In the genomic region with DNA sequence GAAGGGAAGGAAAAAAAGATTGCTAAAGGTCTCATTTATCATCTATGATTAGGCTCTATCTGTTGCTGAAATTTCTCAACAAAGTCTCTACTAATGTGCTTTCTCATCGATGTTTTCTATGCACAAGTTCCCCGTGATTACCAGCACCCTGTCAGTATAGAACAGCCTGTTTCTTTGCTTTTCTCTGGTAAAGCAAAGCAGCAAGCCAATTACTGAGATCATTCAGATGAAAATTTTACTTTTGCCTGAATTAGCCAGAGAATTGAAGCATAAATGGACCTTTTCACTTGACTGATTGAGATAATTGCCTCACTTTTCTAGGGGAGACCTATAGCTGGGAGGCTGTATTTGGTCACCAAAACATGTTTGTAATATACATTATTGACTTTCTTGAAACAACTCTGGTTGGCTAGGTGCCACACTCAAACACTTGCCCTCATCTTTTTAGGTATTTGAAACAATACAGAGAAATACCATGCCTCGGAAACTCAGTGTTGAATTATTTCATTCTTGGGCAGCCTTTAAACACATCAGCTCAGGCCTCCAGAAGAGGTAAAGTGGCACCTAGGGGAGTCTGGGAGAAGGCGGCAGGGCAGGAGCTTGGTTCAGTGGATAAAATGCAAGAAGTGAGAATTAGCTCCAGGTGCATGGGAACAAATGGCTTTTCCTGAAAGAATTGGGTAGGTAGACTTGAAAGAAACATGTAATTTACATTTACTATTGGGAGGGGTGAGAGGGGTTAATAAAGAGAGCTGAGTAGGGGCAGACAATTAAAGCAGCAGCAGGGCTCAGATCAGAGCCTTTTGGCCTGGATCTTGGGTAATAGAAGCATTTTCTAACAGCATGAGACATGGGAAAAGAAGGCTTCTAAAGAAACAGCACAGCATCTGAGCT, we compare ENCODE assay signal across 11 cellular contexts.
DNase-seq lines count a peak whose midpoint lies in the region; ATAC-seq, FAIRE-seq and TF ChIP-seq lines count a peak whose summit lies in the region.
"Had no signal": no experiment of that assay in that cellular context is flagged by ENCODE, and none has a peak within 500 bp of the region (broad histone marks: within the 10 kb centered on the region; RNA-seq: fewer than 3 reads in every experiment).

No MANE protein-coding gene starts in this region.

- no peak overlapping the region for H2AK5ac ChIP-seq in H1 (ENCODE audit: low read depth, low read length)

- H4K8ac ChIP-seq in H1 (ENCODE audit: extremely low read depth, insufficient read depth, low read length), result no peak overlapping the region

- peak overlapping the region in 1 of 2 experiments; percentile 21; a peak in 3 of 4 replicates for H3K4me2 ChIP-seq in H1 (ENCODE audit: insufficient read depth in 1 of 2, low read depth in 2 of 2, low read length in 2 of 2)

- TF ChIP-seq CTCF in A673 (conservative IDR thresholded peaks at IDR 0.05; ENCODE audit: low read depth, low read length), result no peak
- no peak for TF ChIP-seq CTCF in H1 (IDR thresholded peaks at IDR 0.05; ENCODE audit: control extremely low read depth in 1 of 3, insufficient read depth in 1 of 3, low read depth in 1 of 3, low read length in 3 of 3)
- no peak for TF ChIP-seq CTCF in gastrocnemius medialis (IDR thresholded peaks at IDR 0.05 in 4 of 5, conservative IDR thresholded peaks at IDR 0.05 in 1 of 5)

- no peak overlapping the region for H2BK15ac ChIP-seq in H1 (ENCODE audit: low read length)

- in situ Hi-C loops in gastrocnemius medialis (cut with MboI; ENCODE audit: low sequenced_read_pairs in 4 of 4), result loop anchor here in 1 of 4 donors (25.0 kb wide), 1 partner anchor 286 kb away; no protein-coding TSS in a partner anchor

- H3K4me3 ChIP-seq in A673 (ENCODE audit: low read depth, low read length, poor library complexity, severe bottlenecking) (no peak overlapping the region), HUES64 (ENCODE audit: low read length) (no peak overlapping the region), H1 (ENCODE audit: extremely low read depth in 1 of 4, insufficient read depth in 2 of 4, low read depth in 3 of 4, low read length in 4 of 4) (no peak overlapping the region; a peak in 1 of 8 replicates), gastrocnemius medialis (no peak overlapping the region)
- H3K4me3 ChIP-seq: SJSA1, upper lobe of left lung had no signal

- H3K18ac ChIP-seq in H1 (ENCODE audit: extremely low read depth, low read length), result no peak overlapping the region

- H3K27me3 ChIP-seq in A673 (replicated peaks; ENCODE audit: insufficient read depth, low read depth, low read length, poor library complexity) (no peaks in the 10 kb centered on the region), HUES64 (ENCODE audit: insufficient read depth, low read length) (no peaks in the 10 kb centered on the region), H1 (replicated peaks in 1 of 4; ENCODE audit: control insufficient read depth in 3 of 4, extremely low read depth in 1 of 4, insufficient read depth in 3 of 4, low read length in 3 of 4) (no peaks in the 10 kb centered on the region), gastrocnemius medialis (no peaks in the 10 kb centered on the region)
- H3K27me3 ChIP-seq: SJSA1, upper lobe of left lung had no signal

- peak overlapping the region; percentile 6 for H3K27ac ChIP-seq in A673 (ENCODE audit: low read depth, low read length, poor library complexity, severe bottlenecking)
- H3K27ac ChIP-seq in HUES64 (ENCODE audit: low read depth, low read length), result peak overlapping the region; percentile 71
- H3K27ac ChIP-seq in H1 (ENCODE audit: low read depth, low read length), result no peak overlapping the region
- H3K27ac ChIP-seq in gastrocnemius medialis, result no peak overlapping the region
- H3K27ac ChIP-seq: SJSA1, upper lobe of left lung had no signal

- WGBS in HUES64, result 57% methylated on average over 4 of the region's 4 CpGs
- WGBS in H1 (ENCODE audit: extremely low coverage in 1 of 2, insufficient coverage in 1 of 2, insufficient read length in 1 of 2, insufficient replicate concordance in 2 of 2, low coverage in 1 of 2, low lambda C conversion rate in 2 of 2, missing lambda C conversion rate in 1 of 2), 2 experiments, result 71% methylated on average over 4 of the region's 4 CpGs; no CpG with 5 or more reads in 1 of the 2 experiments

- POLR2A ChIA-PET in A673 (lab: Charles Lee; ENCODE audit: low non-redundant PET), result no interaction called here
- POLR2A ChIA-PET in H1 (lab: Charles Lee; ENCODE audit: partially characterized antibody), result interaction anchor here (1.6 kb wide), 1 partner anchor 96 kb away, joined by 4 read pairs; a partner anchor contains a TSS
- POLR2A ChIA-PET in activated CD4-positive, alpha-beta memory T cell treated with anti-CD3 and anti-CD28 coated beads, Interleukin-2, amount 10 ng/mL, durations not matched to agents 7 days and 5 days (lab: Charles Lee), result no interaction called here
- POLR2A ChIA-PET in activated CD8-positive, alpha-beta T cell treated with anti-CD3 and anti-CD28 coated beads, Interleukin-2, amount 10 ng/mL, durations not matched to agents 7 days and 5 days (lab: Charles Lee), result interaction anchor here (0.5 kb wide), 1 partner anchor 1922 kb away, joined by 9 read pairs; no protein-coding TSS in a partner anchor

- H3K9ac ChIP-seq in HUES64 (ENCODE audit: low read depth, low read length), result 0 out of 2 replicates have a peak overlapping the region, but pooled peaks have one; percentile 13
- no peak overlapping the region for H3K9ac ChIP-seq in H1 (replicated peaks in 1 of 4; ENCODE audit: extremely low read depth in 1 of 4, low read depth in 3 of 4, low read length in 3 of 4)

- no peak for TF ChIP-seq EP300 in H1 (IDR thresholded peaks at IDR 0.05; ENCODE audit: borderline replicate concordance in 1 of 2, low read depth in 2 of 2, low read length in 2 of 2)

- no peaks in the 10 kb centered on the region for H3K79me2 ChIP-seq in H1 (ENCODE audit: control insufficient read depth in 1 of 2, insufficient read depth in 2 of 2, low read length in 2 of 2)

- no peak overlapping the region for H3K4me3 Mint-ChIP-seq in activated CD4-positive, alpha-beta memory T cell treated with anti-CD3 and anti-CD28 coated beads, Interleukin-2, amount 10 ng/mL, durations not matched to agents 7 days and 5 days
- no peak overlapping the region for H3K4me3 Mint-ChIP-seq in activated CD8-positive, alpha-beta T cell treated with anti-CD3 and anti-CD28 coated beads, Interleukin-2, amount 10 ng/mL, durations not matched to agents 7 days and 5 days
- H3K4me3 Mint-ChIP-seq: HFFc6 had no signal

- H3K14ac ChIP-seq in H1 (ENCODE audit: insufficient read length), result no peak overlapping the region

- no peaks in the 10 kb centered on the region for H3K9me3 ChIP-seq in A673 (ENCODE audit: low read depth, low read length, poor library complexity, severe bottlenecking)
- no peaks in the 10 kb centered on the region for H3K9me3 ChIP-seq in HUES64 (ENCODE audit: insufficient read depth, low read depth, low read length)
- H3K9me3 ChIP-seq in H1 (ENCODE audit: insufficient read depth in 2 of 2, low read depth in 1 of 2, low read length in 1 of 2), result no peaks in the 10 kb centered on the region
- no peaks in the 10 kb centered on the region for H3K9me3 ChIP-seq in gastrocnemius medialis
- H3K9me3 ChIP-seq: SJSA1, upper lobe of left lung had no signal

- CTCF ChIA-PET in A673 (lab: Charles Lee) (no interaction called here), H1 (lab: Charles Lee; ENCODE audit: partially characterized antibody) (interaction anchor here (0.5 to 1.3 kb wide), 19 partner anchors 18 to 570 kb away, joined by 3 to 10 read pairs (median 4); no protein-coding TSS in a partner anchor)
- CTCF ChIA-PET in activated CD4-positive, alpha-beta memory T cell treated with anti-CD3 and anti-CD28 coated beads, Interleukin-2, amount 10 ng/mL, durations not matched to agents 7 days and 5 days (lab: Charles Lee), result interaction anchor here (1.2 kb wide), 1 partner anchor 297 kb away, joined by 4 read pairs; no protein-coding TSS in a partner anchor
- CTCF ChIA-PET in activated CD8-positive, alpha-beta T cell treated with anti-CD3 and anti-CD28 coated beads, Interleukin-2, amount 10 ng/mL, durations not matched to agents 7 days and 5 days (lab: Charles Lee), result interaction anchor here (1.5 kb wide), 1 partner anchor 28 kb away, joined by 4 read pairs; no protein-coding TSS in a partner anchor

- peak overlapping the region; percentile 2; the same call in 1 of the 2 replicates for H2BK5ac ChIP-seq in H1 (ENCODE audit: low read depth, low read length)

- peak; percentile 17 for ATAC-seq in GM21447 (IDR thresholded peaks at IDR 0.05; ENCODE audit: unreplicated experiment)
- ATAC-seq in activated CD8-positive, alpha-beta T cell treated with anti-CD3 and anti-CD28 coated beads, Interleukin-2, amount 10 ng/mL, durations not matched to agents 7 days and 5 days, result no peak
- ATAC-seq in Right ventricle myocardium inferior, result no peak
- ATAC-seq in gastrocnemius medialis, result no peak

- peak overlapping the region; percentile 79 for H4K91ac ChIP-seq in H1 (replicated peaks; ENCODE audit: insufficient read length, low read length)

- H3K36me3 ChIP-seq in A673 (ENCODE audit: insufficient read depth, low read length, poor library complexity, severe bottlenecking) (no peaks in the 10 kb centered on the region), HUES64 (ENCODE audit: insufficient read depth, low read length) (no peaks in the 10 kb centered on the region), H1 (ENCODE audit: control insufficient read depth in 2 of 4, insufficient read depth in 4 of 4, low read length in 3 of 4) (no peaks in the 10 kb centered on the region), gastrocnemius medialis (no peaks in the 10 kb centered on the region)
- H3K36me3 ChIP-seq: SJSA1, upper lobe of left lung had no signal

- peak overlapping the region; percentile 16 for H4K5ac ChIP-seq in H1 (ENCODE audit: insufficient read length, low read depth, low read length)

- no peak overlapping the region for H3K4ac ChIP-seq in H1 (replicated peaks; ENCODE audit: insufficient read length, low read depth, low read length)

- peak overlapping the region; percentile 6; the same call in 1 of the 2 replicates for H2BK20ac ChIP-seq in H1 (ENCODE audit: low read length)

- no peaks in the 10 kb centered on the region for H3K23me2 ChIP-seq in H1 (ENCODE audit: low read depth, low read length)

- H4K20me1 ChIP-seq in H1 (replicated peaks in 1 of 2; ENCODE audit: control insufficient read depth in 1 of 2, insufficient read depth in 2 of 2, low read length in 2 of 2), result no peaks in the 10 kb centered on the region

- H3K9me3 Mint-ChIP-seq in activated CD4-positive, alpha-beta memory T cell treated with anti-CD3 and anti-CD28 coated beads, Interleukin-2, amount 10 ng/mL, durations not matched to agents 7 days and 5 days, result no peaks in the 10 kb centered on the region
- H3K9me3 Mint-ChIP-seq in activated CD8-positive, alpha-beta T cell treated with anti-CD3 and anti-CD28 coated beads, Interleukin-2, amount 10 ng/mL, durations not matched to agents 7 days and 5 days (ENCODE audit: insufficient read depth), result no peaks in the 10 kb centered on the region
- H3K9me3 Mint-ChIP-seq: HFFc6 had no signal

- peaks cover 23% of the 10 kb centered on the region for H3K4me1 ChIP-seq in A673 (ENCODE audit: insufficient read depth, low read length, poor library complexity, severe bottlenecking)
- peaks cover 45% of the 10 kb centered on the region for H3K4me1 ChIP-seq in HUES64 (ENCODE audit: insufficient read depth, low read length)
- peaks cover 0 to 14% (median 5%) of the 10 kb centered on the region in 4 experiments; a peak in 5 of 7 replicates for H3K4me1 ChIP-seq in H1 (replicated peaks in 1 of 4; ENCODE audit: control insufficient read depth in 3 of 4, insufficient read depth in 4 of 4, low read length in 3 of 4)
- H3K4me1 ChIP-seq in gastrocnemius medialis, result no peaks in the 10 kb centered on the region
- H3K4me1 ChIP-seq: SJSA1 had no signal

- H2AFZ ChIP-seq in H1 (ENCODE audit: low read length), result peak overlapping the region; percentile 44; the same call in 1 of the 2 replicates

- no peak overlapping the region for H3K56ac ChIP-seq in H1 (replicated peaks; ENCODE audit: insufficient read length, low read depth, low read length)

- no peak for TF ChIP-seq RAD21 in H1 (IDR thresholded peaks at IDR 0.05 in 1 of 2, conservative IDR thresholded peaks at IDR 0.05 in 1 of 2; ENCODE audit: low read depth in 2 of 2, low read length in 2 of 2)

- TF ChIP-seq POLR2A in H1 (IDR thresholded peaks at IDR 0.05; ENCODE audit: control extremely low read depth in 1 of 2, low read depth in 2 of 2, low read length in 2 of 2) (no peak), gastrocnemius medialis (IDR thresholded peaks at IDR 0.05) (no peak)

- FAIRE-seq in H1 (lab: Jason Lieb, UNC), result no peak

- H3K36me3 Mint-ChIP-seq in activated CD4-positive, alpha-beta memory T cell treated with anti-CD3 and anti-CD28 coated beads, Interleukin-2, amount 10 ng/mL, durations not matched to agents 7 days and 5 days (ENCODE audit: low read depth), result no peaks in the 10 kb centered on the region
- H3K36me3 Mint-ChIP-seq in activated CD8-positive, alpha-beta T cell treated with anti-CD3 and anti-CD28 coated beads, Interleukin-2, amount 10 ng/mL, durations not matched to agents 7 days and 5 days (ENCODE audit: low read depth), result no peaks in the 10 kb centered on the region

- no peaks in the 10 kb centered on the region for H3K4me1 Mint-ChIP-seq in activated CD4-positive, alpha-beta memory T cell treated with anti-CD3 and anti-CD28 coated beads, Interleukin-2, amount 10 ng/mL, durations not matched to agents 7 days and 5 days
- no peaks in the 10 kb centered on the region for H3K4me1 Mint-ChIP-seq in activated CD8-positive, alpha-beta T cell treated with anti-CD3 and anti-CD28 coated beads, Interleukin-2, amount 10 ng/mL, durations not matched to agents 7 days and 5 days (ENCODE audit: low read depth)

- peaks cover 19% of the 10 kb centered on the region for H3K27me3 Mint-ChIP-seq in activated CD4-positive, alpha-beta memory T cell treated with anti-CD3 and anti-CD28 coated beads, Interleukin-2, amount 10 ng/mL, durations not matched to agents 7 days and 5 days
- H3K27me3 Mint-ChIP-seq in activated CD8-positive, alpha-beta T cell treated with anti-CD3 and anti-CD28 coated beads, Interleukin-2, amount 10 ng/mL, durations not matched to agents 7 days and 5 days (ENCODE audit: low read depth), result peaks cover 8% of the 10 kb centered on the region

- intact Hi-C loops in A673 (cut with micrococcal nuclease; ENCODE audit: unreplicated experiment) (loop anchor here (1.0 to 5.0 kb wide), 3 partner anchors 126 to 461 kb away; a partner anchor contains a TSS), Right ventricle myocardium inferior (cut with DNase I) (loop anchor here (1.0 kb wide), 1 partner anchor 296 kb away; no protein-coding TSS in a partner anchor), gastrocnemius medialis (cut with DNase I; ENCODE audit: low total_unique reads) (no loop called here)

- DNase-seq in A673 (ENCODE audit: low spot score) (no peak), H1 (ENCODE audit: low read depth in 1 of 2, low spot score in 2 of 2) (no peak), Right ventricle myocardium inferior (ENCODE audit: missing footprints) (no peak), gastrocnemius medialis (no peak)
- no peak for DNase-seq in activated CD4-positive, alpha-beta memory T cell treated with anti-CD3 and anti-CD28 coated beads, Interleukin-2, amount 10 ng/mL, durations not matched to agents 7 days and 5 days
- no peak for DNase-seq in activated CD8-positive, alpha-beta T cell treated with anti-CD3 and anti-CD28 coated beads, Interleukin-2, amount 10 ng/mL, durations not matched to agents 7 days and 5 days

- no TSS peak for BruUV-seq in A673 (replicated peaks; lab: Mats Ljungman, UMichigan)

- no peak overlapping the region for H3K27ac Mint-ChIP-seq in activated CD4-positive, alpha-beta memory T cell treated with anti-CD3 and anti-CD28 coated beads, Interleukin-2, amount 10 ng/mL, durations not matched to agents 7 days and 5 days
- H3K27ac Mint-ChIP-seq in activated CD8-positive, alpha-beta T cell treated with anti-CD3 and anti-CD28 coated beads, Interleukin-2, amount 10 ng/mL, durations not matched to agents 7 days and 5 days, result no peak overlapping the region
- H3K27ac Mint-ChIP-seq: HFFc6 had no signal

- no peak overlapping the region for H2BK120ac ChIP-seq in H1 (replicated peaks; ENCODE audit: low read depth, low read length)

- H3K23ac ChIP-seq in H1 (ENCODE audit: insufficient read length), result no peak overlapping the region

- no peak overlapping the region for H2BK12ac ChIP-seq in H1 (ENCODE audit: low read depth, low read length)

- no peaks in the 10 kb centered on the region for H3K79me1 ChIP-seq in H1 (ENCODE audit: low read depth, low read length)

Comparison
In these comparisons a context has a peak if more than half of its experiments do, and no peak if none do; other contexts are left out.
1. H3K27ac ChIP-seq: peak in A673 (single experiment) and HUES64 (single experiment); none in H1 (single experiment) and gastrocnemius medialis (0 of 4).
2. POLR2A ChIA-PET loops: an anchor here in H1 (1.6 kb wide) and activated CD8-positive, alpha-beta T cell treated with anti-CD3 and anti-CD28 coated beads, Interleukin-2, amount 10 ng/mL, durations not matched to agents 7 days and 5 days (0.5 kb wide); none called in A673 and activated CD4-positive, alpha-beta memory T cell treated with anti-CD3 and anti-CD28 coated beads, Interleukin-2, amount 10 ng/mL, durations not matched to agents 7 days and 5 days.